1 cellular context compared by ENCODE assay signal in genomic region chr15:96066852-96067490, GRCh38.
TF ChIP-seq lines count a peak whose summit lies in the region.

No MANE protein-coding gene starts in this region.

TF ChIP-seq in K562, 482 proteins besides CTCF, POLR2A, EP300 and RAD21 (continued from another document and continues in another):
- no peak for TF ChIP-seq E2F8 (IDR thresholded peaks at IDR 0.05; ENCODE audit: low read depth, partially characterized antibody)
- no peak for TF ChIP-seq ID3 (CRISPR knock-in tag; IDR thresholded peaks at IDR 0.05)
- TF ChIP-seq ID3 (tag; IDR thresholded peaks at IDR 0.05), result peak; percentile 64
- TF ChIP-seq SAFB (IDR thresholded peaks at IDR 0.05; ENCODE audit: borderline replicate concordance, low read depth, low read length), result peak; percentile 9; the same call in 1 of the 2 replicates
- no peak for TF ChIP-seq ZBTB43 (CRISPR knock-in tag; IDR thresholded peaks at IDR 0.05)
- no peak for TF ChIP-seq ZNF263 (CRISPR knock-in tag; IDR thresholded peaks at IDR 0.05; ENCODE audit: borderline replicate concordance)
- peak; percentile 36; the same call in 1 of the 2 replicates for TF ChIP-seq CTBP1 (IDR thresholded peaks at IDR 0.05; ENCODE audit: borderline replicate concordance)
- TF ChIP-seq AFF4 (CRISPR knock-in tag; IDR thresholded peaks at IDR 0.05), result peak; percentile 60; the same call in 1 of the 2 replicates
- TF ChIP-seq NCOR1 (IDR thresholded peaks at IDR 0.05), result peak; percentile 55; the same call in 1 of the 2 replicates
- no peak for TF ChIP-seq CEBPB (tag; IDR thresholded peaks at IDR 0.05)
- TF ChIP-seq ZBTB2 (IDR thresholded peaks at IDR 0.05), result peak; percentile 61; the same call in 1 of the 2 replicates
- 0 out of 2 replicates have a peak, but pooled peaks have one; percentile 68 for TF ChIP-seq RERE (CRISPR knock-in tag; IDR thresholded peaks at IDR 0.05; ENCODE audit: borderline replicate concordance)
- 0 out of 2 replicates have a peak, but pooled peaks have one; percentile 22 for TF ChIP-seq L3MBTL2 (IDR thresholded peaks at IDR 0.05)
- TF ChIP-seq MAX (CRISPR knock-in tag; IDR thresholded peaks at IDR 0.05), result peak; percentile 62
- TF ChIP-seq FOXP4 (CRISPR knock-in tag; IDR thresholded peaks at IDR 0.05; ENCODE audit: borderline replicate concordance), result peak; percentile 51; the same call in 1 of the 2 replicates
- no peak for TF ChIP-seq ZNF639 (CRISPR knock-in tag; conservative IDR thresholded peaks at IDR 0.05 in 1 of 2, IDR thresholded peaks at IDR 0.05 in 1 of 2)
- no peak for TF ChIP-seq U2AF2 (optimal IDR thresholded peaks at IDR 0.05; ENCODE audit: low read depth, low read length)
- peak; percentile 89; the same call in 1 of the 2 replicates for TF ChIP-seq E2F5 (CRISPR knock-in tag; IDR thresholded peaks at IDR 0.05)
- peak; percentile 23; the same call in 1 of the 2 replicates for TF ChIP-seq ZFX (CRISPR knock-in tag; IDR thresholded peaks at IDR 0.05)
- TF ChIP-seq DLX4 (CRISPR knock-in tag; IDR thresholded peaks at IDR 0.05), result no peak
- TF ChIP-seq MITF (IDR thresholded peaks at IDR 0.05), result peak; percentile 69
- no peak for TF ChIP-seq HOXB6 (CRISPR knock-in tag; IDR thresholded peaks at IDR 0.05; ENCODE audit: borderline replicate concordance)
- peak; percentile 74 for TF ChIP-seq KLF16 (IDR thresholded peaks at IDR 0.05)
- 0 out of 2 replicates have a peak, but pooled peaks have one; percentile 42 for TF ChIP-seq GABPB1 (CRISPR knock-in tag; IDR thresholded peaks at IDR 0.05)
- TF ChIP-seq STAT5A (IDR thresholded peaks at IDR 0.05; ENCODE audit: borderline replicate concordance, low read length), result peak; percentile 44; the same call in 1 of the 2 replicates
- TF ChIP-seq GABPA (tag; conservative IDR thresholded peaks at IDR 0.05; ENCODE audit: low read depth), result peak; percentile 52; the same call in 1 of the 2 replicates
- TF ChIP-seq IRF2 (CRISPR knock-in tag; IDR thresholded peaks at IDR 0.05), result no peak
- TF ChIP-seq MLX (CRISPR knock-in tag; conservative IDR thresholded peaks at IDR 0.05), result 0 out of 4 replicates have a peak, but pooled peaks of 1 of the 2 experiments have one; percentile 63
- TF ChIP-seq KLF1 (tag; IDR thresholded peaks at IDR 0.05), result no peak
